In genomic region chr1:21901986-21902377, GRCh38 we compare ENCODE assay signal across 12 cellular contexts. TPM values are rescaled to one million over a fixed set of nuclear protein-coding genes. Genes with fewer than 3 reads are reported as not detected.
DNase-seq lines count a peak whose midpoint lies in the region; ATAC-seq and TF ChIP-seq lines count a peak whose summit lies in the region.
"Had no signal": no experiment of that assay in that cellular context is flagged by ENCODE, and none has a peak within 500 bp of the region (broad histone marks: within the 10 kb centered on the region; RNA-seq: fewer than 3 reads in every experiment).

No MANE protein-coding gene starts in this region.

- no peak overlapping the region for H2BK15ac ChIP-seq in mesendoderm (replicated peaks; ENCODE audit: low read depth)

- peak overlapping the region; percentile 57 for H3K56ac ChIP-seq in mesendoderm (ENCODE audit: low read length)

- no peak overlapping the region for H3K4me3 ChIP-seq in GM23338
- H3K4me3 ChIP-seq in body of pancreas, result no peak overlapping the region
- H3K4me3 ChIP-seq in mesendoderm (ENCODE audit: low read length), result no peak overlapping the region
- no peak overlapping the region for H3K4me3 ChIP-seq in spleen

- no peak overlapping the region for H4K5ac ChIP-seq in mesendoderm (ENCODE audit: low read length)

- peaks cover 15% of the 10 kb centered on the region for H3K27me3 Mint-ChIP-seq in GM23338 (ENCODE audit: insufficient read depth, low read depth, poor library complexity)
- no peaks in the 10 kb centered on the region for H3K27me3 Mint-ChIP-seq in CD4-positive, alpha-beta T cell
- H3K27me3 Mint-ChIP-seq: activated naive CD8-positive, alpha-beta T cell had no signal

- H4K8ac ChIP-seq in mesendoderm (ENCODE audit: low read depth, low read length), result no peak overlapping the region

- no peaks in the 10 kb centered on the region for H3K79me1 ChIP-seq in mesendoderm (ENCODE audit: low read length)

- DNase-seq in GM23338 (ENCODE audit: low spot score), result no peak
- no peak for DNase-seq in body of pancreas
- DNase-seq in mesendoderm, result no peak
- peak; percentile 67 for DNase-seq in spleen
- DNase-seq in CD4-positive, alpha-beta T cell, result no peak
- DNase-seq in H4 (ENCODE audit: low spot score), result no peak
- DNase-seq in GM03348 (ENCODE audit: low spot score), result no peak
- DNase-seq: effector CD4-positive, alpha-beta T cell; Kasumi-1; NCI-H2081 had no signal

- H3K9me2 ChIP-seq in GM23338 (ENCODE audit: insufficient read depth), result no peaks in the 10 kb centered on the region

- ATAC-seq in GM23338 (no peak), body of pancreas (no peak), HG03520 (IDR thresholded peaks at IDR 0.05; ENCODE audit: unreplicated experiment) (no peak)
- no peak for ATAC-seq in CD4-positive, alpha-beta T cell (ENCODE audit: poor library complexity)

- H3K4ac ChIP-seq in mesendoderm (ENCODE audit: low read depth, low read length), result no peak overlapping the region

- H3K4me3 Mint-ChIP-seq in GM23338, result no peak overlapping the region
- no peak overlapping the region for H3K4me3 Mint-ChIP-seq in CD4-positive, alpha-beta T cell
- H3K4me3 Mint-ChIP-seq: activated naive CD8-positive, alpha-beta T cell had no signal

- intact Hi-C loops in body of pancreas (cut with DNase I) (no loop called here), spleen (cut with DNase I; ENCODE audit: low total_unique reads) (no loop called here)
- intact Hi-C loops in CD4-positive, alpha-beta T cell (cut with DNase I, micrococcal nuclease), result no loop called here

- H3K27me3 ChIP-seq in GM23338 (ENCODE audit: insufficient read depth), result no peaks in the 10 kb centered on the region
- H3K27me3 ChIP-seq in body of pancreas, result no peaks in the 10 kb centered on the region
- no peaks in the 10 kb centered on the region for H3K27me3 ChIP-seq in mesendoderm (ENCODE audit: insufficient read depth, low read length, poor library complexity)
- no peaks in the 10 kb centered on the region for H3K27me3 ChIP-seq in spleen (replicated peaks in 1 of 7)
- no peaks in the 10 kb centered on the region for H3K27me3 ChIP-seq in CD4-positive, alpha-beta T cell (ENCODE audit: control insufficient read depth, insufficient read depth, low read length)

- no peak overlapping the region for H3K4me2 ChIP-seq in GM23338
- no peak overlapping the region for H3K4me2 ChIP-seq in mesendoderm (ENCODE audit: low read length)

- no peak overlapping the region for H3K23ac ChIP-seq in mesendoderm (ENCODE audit: low read length)

- no peak overlapping the region for H3K9ac ChIP-seq in mesendoderm (ENCODE audit: low read length)

- H3K18ac ChIP-seq in mesendoderm (ENCODE audit: low read length), result no peak overlapping the region

- CTCF ChIA-PET in CD4-positive, alpha-beta T cell (lab: Charles Lee), result no interaction called here

- no peaks in the 10 kb centered on the region for H3K9me3 Mint-ChIP-seq in GM23338
- H3K9me3 Mint-ChIP-seq in CD4-positive, alpha-beta T cell, result no peaks in the 10 kb centered on the region

- no peaks in the 10 kb centered on the region for H3K79me2 ChIP-seq in GM23338 (replicated peaks; ENCODE audit: insufficient read depth)
- H3K79me2 ChIP-seq in mesendoderm (ENCODE audit: control insufficient read depth, insufficient read depth, low read length), result no peaks in the 10 kb centered on the region

- TF ChIP-seq CTCF in GM23338 (conservative IDR thresholded peaks at IDR 0.05; ENCODE audit: low read depth in 2 of 2) (no peak), body of pancreas (IDR thresholded peaks at IDR 0.05) (no peak), spleen (IDR thresholded peaks at IDR 0.05 in 8 of 11, conservative IDR thresholded peaks at IDR 0.05 in 3 of 11) (no peak)
- no peak for TF ChIP-seq CTCF in CD4-positive, alpha-beta T cell (IDR thresholded peaks at IDR 0.05)

- no peak overlapping the region for H2BK5ac ChIP-seq in mesendoderm (ENCODE audit: low read length)

- peak overlapping the region; percentile 44; the same call in 1 of the 2 replicates for H3K27ac Mint-ChIP-seq in GM23338
- no peak overlapping the region for H3K27ac Mint-ChIP-seq in CD4-positive, alpha-beta T cell
- H3K27ac Mint-ChIP-seq: activated naive CD8-positive, alpha-beta T cell had no signal

- H3F3A ChIP-seq in GM23338 (replicated peaks; ENCODE audit: low read depth), result no peaks in the 10 kb centered on the region

- H3K36me3 Mint-ChIP-seq in GM23338 (ENCODE audit: low read depth), result no peaks in the 10 kb centered on the region; the same call in 2 of the 3 replicates
- no peaks in the 10 kb centered on the region for H3K36me3 Mint-ChIP-seq in CD4-positive, alpha-beta T cell (ENCODE audit: low read depth)
- H3K36me3 Mint-ChIP-seq: activated naive CD8-positive, alpha-beta T cell had no signal

- no peak overlapping the region for H2AK5ac ChIP-seq in mesendoderm (ENCODE audit: low read length)

- no peak overlapping the region for H3K27ac ChIP-seq in GM23338 (ENCODE audit: low read depth)
- peak overlapping the region; percentile 16 to 65 (median 34) for H3K27ac ChIP-seq in body of pancreas
- no peak overlapping the region for H3K27ac ChIP-seq in mesendoderm (ENCODE audit: low read depth, low read length)
- H3K27ac ChIP-seq in spleen, result peak overlapping the region in 5 of 8 donors; percentile 23 to 77 (median 60)
- H3K27ac ChIP-seq in CD4-positive, alpha-beta T cell (ENCODE audit: low read depth, low read length), result no peak overlapping the region

- H3K4me1 Mint-ChIP-seq in GM23338, result peaks cover 22% of the 10 kb centered on the region
- H3K4me1 Mint-ChIP-seq in CD4-positive, alpha-beta T cell (ENCODE audit: low read depth), result no peaks in the 10 kb centered on the region

- 41 to 65% methylated on average over 5 to 11 of the region's 11 CpGs for WGBS in body of pancreas, 2 donors
- whole genome bisulfite sequencing in mesendoderm (ENCODE audit: extremely low coverage, insufficient coverage, low lambda C conversion rate), result no CpG with 5 or more reads among the region's 11 CpGs
- 16 to 38% (median 28%) methylated on average over 7 to 11 of the region's 11 CpGs for WGBS in spleen, 5 donors

- TF ChIP-seq POLR2A in body of pancreas (IDR thresholded peaks at IDR 0.05), result no peak
- TF ChIP-seq POLR2A in spleen (IDR thresholded peaks at IDR 0.05), result no peak

- no peaks in the 10 kb centered on the region for H3K36me3 ChIP-seq in GM23338 (ENCODE audit: insufficient read depth)
- H3K36me3 ChIP-seq in body of pancreas (replicated peaks in 1 of 2; ENCODE audit: insufficient read depth in 1 of 2, low read depth in 2 of 2), result no peaks in the 10 kb centered on the region
- H3K36me3 ChIP-seq in mesendoderm (ENCODE audit: control insufficient read depth, insufficient read depth, low read length), result no peaks in the 10 kb centered on the region
- H3K36me3 ChIP-seq in spleen, result no peaks in the 10 kb centered on the region

- POLR2A ChIA-PET in CD4-positive, alpha-beta T cell (lab: Charles Lee), result no interaction called here

- no peak overlapping the region for H2BK120ac ChIP-seq in mesendoderm (ENCODE audit: low read depth, low read length)

- H2AFZ ChIP-seq in GM23338, result no peak overlapping the region

- H3K4me1 ChIP-seq in GM23338 (ENCODE audit: insufficient read depth), result no peaks in the 10 kb centered on the region; the same call in 1 of the 2 replicates
- peaks cover 46% of the 10 kb centered on the region for H3K4me1 ChIP-seq in body of pancreas
- H3K4me1 ChIP-seq in mesendoderm (ENCODE audit: control insufficient read depth, low read depth, low read length), result no peaks in the 10 kb centered on the region
- peaks cover 29 to 100% (median 75%) of the 10 kb centered on the region in 6 donors for H3K4me1 ChIP-seq in spleen

- H4K20me1 ChIP-seq in GM23338 (replicated peaks; ENCODE audit: insufficient read depth), result no peaks in the 10 kb centered on the region

- H3K9me3 ChIP-seq in body of pancreas (no peaks in the 10 kb centered on the region), spleen (no peaks in the 10 kb centered on the region)
- H3K9me3 ChIP-seq in CD4-positive, alpha-beta T cell (ENCODE audit: control insufficient read depth, low read length), result no peaks in the 10 kb centered on the region

TF ChIP-seq in GM23338, 12 proteins besides CTCF, POLR2A, EP300 and RAD21:
- TF ChIP-seq JUNB (IDR thresholded peaks at IDR 0.05; ENCODE audit: unreplicated experiment) (no peak), ZNF114 (CRISPR knock-in tag; IDR thresholded peaks at IDR 0.05) (no peak)

RNA-seq across cellular contexts. Expression of gene HSPG2, which starts 35.1 kb away (rescaled TPM):
- total RNA-seq in GM23338 (2014; rRNA removed; shearing (Covaris generic)), result 47.8 and 70.8 TPM in 2 replicates
- polyA plus RNA-seq in GM23338 (2016; fragmentation: Nextera tagmentation; extraction: Ambion mirVana), result 13.3 and 14.9 TPM in 2 replicates
- total RNA-seq in body of pancreas, result 100 to 1,000 TPM in 1 of 2 donors, 10 to 100 TPM in 1; 87.7 to 179 TPM
- polyA plus RNA-seq in mesendoderm (2013, experiment 1 of 2), result 10.1 TPM
- 9.4 TPM for polyA plus RNA-seq in mesendoderm (2013, experiment 2 of 2)
- total RNA-seq in spleen, result 100 to 1,000 TPM in 6 of 7 donors, 10 to 100 TPM in 1; 69.7 to 395 (median 178) TPM
- 10 to 100 TPM; 14.4 to 63.5 (median 15.0) TPM for polyA plus RNA-seq in spleen
- 10 to 100 TPM; 10.8 to 11.0 TPM for total RNA-seq in CD4-positive, alpha-beta T cell
- total RNA-seq in H4 (2014; rRNA removed; shearing (Covaris generic)), result 7.9 and 8.9 TPM in 2 replicates

Comparison
In these comparisons a context has a peak if more than half of its experiments do, and no peak if none do; other contexts are left out.
1. H3K27ac ChIP-seq: peak in body of pancreas (4 of 4) and spleen (5 of 8); none in GM23338 (single experiment), mesendoderm (single experiment) and CD4-positive, alpha-beta T cell (single experiment).